ENCODE assay signal across 9 cellular contexts in the genomic region with DNA sequence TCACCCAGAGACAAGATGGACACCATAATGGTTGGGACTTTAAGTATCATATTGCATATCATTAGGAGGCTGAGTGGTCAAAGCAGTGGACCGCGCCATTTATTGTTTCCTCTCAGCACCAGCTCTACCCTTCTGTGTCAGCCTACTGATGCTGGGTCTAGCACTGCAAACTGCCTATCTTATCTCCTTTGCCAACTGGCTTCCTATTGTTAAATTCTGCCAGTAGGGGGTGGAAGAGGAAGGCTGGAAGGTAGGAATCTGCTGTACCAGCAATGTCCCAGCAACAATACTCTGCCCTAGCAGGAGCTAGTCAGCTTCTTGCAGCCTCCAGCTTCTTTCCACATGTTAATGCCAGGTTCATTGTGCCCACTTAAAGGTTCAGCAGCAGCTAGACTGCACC.
DNase-seq lines count a peak whose midpoint lies in the region; ATAC-seq and TF ChIP-seq lines count a peak whose summit lies in the region.
"Had no signal": no experiment of that assay in that cellular context is flagged by ENCODE, and none has a peak within 500 bp of the region (broad histone marks: within the 10 kb centered on the region; RNA-seq: fewer than 3 reads in every experiment).

No MANE protein-coding gene starts in this region.

- H3K27ac ChIP-seq in CD4-positive, alpha-beta T cell (ENCODE audit: low read depth, low read length), result no peak overlapping the region
- H3K27ac ChIP-seq in OCI-LY3 (ENCODE audit: low read length) (no peak overlapping the region), body of pancreas (no peak overlapping the region)
- H3K27ac ChIP-seq: SJCRH30 had no signal

- no peaks in the 10 kb centered on the region for H3K36me3 ChIP-seq in OCI-LY3 (replicated peaks; ENCODE audit: low read depth, low read length)
- H3K36me3 ChIP-seq in body of pancreas (replicated peaks in 1 of 2; ENCODE audit: insufficient read depth in 1 of 2, low read depth in 2 of 2), result no peaks in the 10 kb centered on the region
- H3K36me3 ChIP-seq: SJCRH30 had no signal

- H3K27me3 ChIP-seq in CD4-positive, alpha-beta T cell (ENCODE audit: control insufficient read depth, insufficient read depth, low read length), result no peaks in the 10 kb centered on the region
- no peaks in the 10 kb centered on the region for H3K27me3 ChIP-seq in OCI-LY3 (ENCODE audit: low read depth, low read length)
- no peaks in the 10 kb centered on the region for H3K27me3 ChIP-seq in body of pancreas
- H3K27me3 ChIP-seq: SJCRH30 had no signal

- H3K9me3 Mint-ChIP-seq in CD4-positive, alpha-beta T cell, result no peaks in the 10 kb centered on the region

- H3K36me3 Mint-ChIP-seq in CD4-positive, alpha-beta T cell (ENCODE audit: low read depth), result no peaks in the 10 kb centered on the region

- no peaks in the 10 kb centered on the region for H3K27me3 Mint-ChIP-seq in CD4-positive, alpha-beta T cell

- no peak overlapping the region for H3K27ac Mint-ChIP-seq in CD4-positive, alpha-beta T cell

- no peaks in the 10 kb centered on the region for H3K79me2 ChIP-seq in OCI-LY3 (ENCODE audit: low read length)

- H4K20me1 ChIP-seq in OCI-LY3 (ENCODE audit: insufficient read depth, low read length), result no peaks in the 10 kb centered on the region

- no peak for TF ChIP-seq POLR2A in body of pancreas (IDR thresholded peaks at IDR 0.05)

- H3K4me3 ChIP-seq in OCI-LY3 (ENCODE audit: low read length) (no peak overlapping the region), body of pancreas (no peak overlapping the region)
- H3K4me3 ChIP-seq: SJCRH30 had no signal

- no peak overlapping the region for H2AFZ ChIP-seq in OCI-LY3 (ENCODE audit: low read depth, low read length)

- peak; percentile 16 for TF ChIP-seq CTCF in CD4-positive, alpha-beta T cell (IDR thresholded peaks at IDR 0.05)
- peak; percentile 12; the same call in 1 of the 2 replicates for TF ChIP-seq CTCF in OCI-LY3 (IDR thresholded peaks at IDR 0.05; ENCODE audit: low read depth, low read length)
- TF ChIP-seq CTCF in body of pancreas (IDR thresholded peaks at IDR 0.05), result no peak

- H3K9me3 ChIP-seq in CD4-positive, alpha-beta T cell (ENCODE audit: control insufficient read depth, low read length), result no peaks in the 10 kb centered on the region
- H3K9me3 ChIP-seq in OCI-LY3 (ENCODE audit: insufficient read depth, low read length), result no peaks in the 10 kb centered on the region
- H3K9me3 ChIP-seq in body of pancreas, result no peaks in the 10 kb centered on the region
- H3K9me3 ChIP-seq: SJCRH30 had no signal

- intact Hi-C loops in CD4-positive, alpha-beta T cell (cut with DNase I, micrococcal nuclease), result no loop called here
- intact Hi-C loops in body of pancreas (cut with DNase I), result no loop called here

- no peak overlapping the region for H3K4me3 Mint-ChIP-seq in CD4-positive, alpha-beta T cell

- POLR2A ChIA-PET in CD4-positive, alpha-beta T cell (lab: Charles Lee), result no interaction called here

- no peak for ATAC-seq in CD4-positive, alpha-beta T cell (ENCODE audit: poor library complexity)
- peak; percentile 45 for ATAC-seq in GM21367 (IDR thresholded peaks at IDR 0.05; ENCODE audit: unreplicated experiment)
- ATAC-seq in body of pancreas, result no peak

- H3K4me2 ChIP-seq in OCI-LY3 (ENCODE audit: low read length), result no peak overlapping the region

- DNase-seq in CD4-positive, alpha-beta T cell, result peak in 1 of 10 experiments; percentile 0
- peak; percentile 25 for DNase-seq in iPS DF 19.7 (ENCODE audit: low read depth, low spot score)
- no peak for DNase-seq in body of pancreas
- no peak for DNase-seq in AG08395 (ENCODE audit: low spot score)
- no peak for DNase-seq in stimulated activated CD8-positive, alpha-beta memory T cell treated with anti-CD3 and anti-CD28 coated beads, Interleukin-4, amount 100 ng/mL, for 48 hours
- no peak for DNase-seq in activated CD4-positive, alpha-beta T cell treated with anti-CD3 and anti-CD28 coated beads, Interleukin-2, amount 50 U/mL, for 1 hour

- H3K4me1 Mint-ChIP-seq in CD4-positive, alpha-beta T cell (ENCODE audit: low read depth), result no peaks in the 10 kb centered on the region

- CTCF ChIA-PET in CD4-positive, alpha-beta T cell (lab: Charles Lee), result no interaction called here

- 100% methylated on average over 2 of the region's 2 CpGs for WGBS in body of pancreas, 2 donors

- no peak overlapping the region for H3K9ac ChIP-seq in OCI-LY3 (ENCODE audit: low read length)

- H3K4me1 ChIP-seq in OCI-LY3 (ENCODE audit: low read length) (no peaks in the 10 kb centered on the region), body of pancreas (no peaks in the 10 kb centered on the region)
- H3K4me1 ChIP-seq: SJCRH30 had no signal

Comparison
In these comparisons a context has a peak if more than half of its experiments do, and no peak if none do; other contexts are left out.
1. CTCF ChIP-seq: peak in CD4-positive, alpha-beta T cell (single experiment) and OCI-LY3 (single experiment); none in body of pancreas (0 of 7).